In the genomic region with DNA sequence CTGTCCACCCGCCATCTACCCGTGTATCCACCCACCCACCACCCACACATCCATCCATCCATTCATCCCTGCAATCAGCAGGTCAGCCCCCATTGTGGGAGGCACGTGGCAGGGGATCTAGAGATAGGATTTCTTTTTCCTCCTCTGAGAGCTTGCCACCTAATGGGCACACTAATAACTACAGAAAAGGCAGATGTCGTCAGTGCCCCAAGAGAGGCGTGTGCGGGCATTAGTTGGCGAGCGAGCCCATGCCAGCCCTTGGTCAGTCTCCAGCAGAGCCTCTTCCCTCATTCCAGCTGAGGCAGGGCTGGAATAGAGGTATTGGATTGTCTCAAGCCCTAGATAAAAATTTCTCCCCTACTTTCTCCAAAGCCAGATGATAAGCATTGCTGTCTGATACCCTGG, we compare ENCODE assay signal across 1 cellular context.
TF ChIP-seq lines count a peak whose summit lies in the region.

No MANE protein-coding gene starts in this region.

TF ChIP-seq in K562, 482 proteins besides CTCF, POLR2A, EP300 and RAD21:
- TF ChIP-seq EGR1 (conservative IDR thresholded peaks at IDR 0.05) (peak; percentile 71), ZNF766 (CRISPR knock-in tag; conservative IDR thresholded peaks at IDR 0.05) (no peak), RAD51 (IDR thresholded peaks at IDR 0.05; ENCODE audit: borderline replicate concordance, low read depth) (no peak), KLF10 (CRISPR knock-in tag; IDR thresholded peaks at IDR 0.05) (no peak)
